Comparison of ENCODE assay signal across 11 cellular contexts in genomic region chr1:215824245-215824644, GRCh38.
DNase-seq lines count a peak whose midpoint lies in the region; ATAC-seq and TF ChIP-seq lines count a peak whose summit lies in the region.
"Had no signal": no experiment of that assay in that cellular context is flagged by ENCODE, and none has a peak within 500 bp of the region (broad histone marks: within the 10 kb centered on the region; RNA-seq: fewer than 3 reads in every experiment).

No MANE protein-coding gene starts in this region.

- no peak overlapping the region for H3K9ac ChIP-seq in endodermal cell (ENCODE audit: extremely low read depth, low read length, poor library complexity, severe bottlenecking)

- no peak overlapping the region for H3K4me2 ChIP-seq in osteoblast (ENCODE audit: insufficient read depth, low read length)

- H4K20me1 ChIP-seq in osteoblast (ENCODE audit: insufficient read depth, low read length) = no peaks in the 10 kb centered on the region

- H3K9me3 Mint-ChIP-seq in endodermal cell = no peaks in the 10 kb centered on the region

- H3K4me1 ChIP-seq in endodermal cell (ENCODE audit: control insufficient read depth, insufficient read depth, low read length) (no peaks in the 10 kb centered on the region), osteoblast (ENCODE audit: insufficient read depth, low read length) (no peaks in the 10 kb centered on the region), lower lobe of right lung (no peaks in the 10 kb centered on the region)
- H3K4me1 ChIP-seq: SJCRH30 had no signal

- H3K4me3 ChIP-seq in GM12865 (ENCODE audit: low read depth, low read length) = no peak overlapping the region
- no peak overlapping the region for H3K4me3 ChIP-seq in endodermal cell (ENCODE audit: low read length)
- no peak overlapping the region for H3K4me3 ChIP-seq in osteoblast (ENCODE audit: insufficient read depth, low read length)
- no peak overlapping the region for H3K4me3 ChIP-seq in lower lobe of right lung
- H3K4me3 ChIP-seq: SJCRH30 had no signal

- H3K27ac ChIP-seq in endodermal cell (ENCODE audit: low read depth, low read length) (no peak overlapping the region), osteoblast (ENCODE audit: low read depth, low read length) (no peak overlapping the region), lower lobe of right lung (no peak overlapping the region)
- H3K27ac ChIP-seq: epithelial cell of prostate, SJCRH30 had no signal

- no peak overlapping the region for H3K27ac Mint-ChIP-seq in endodermal cell
- H3K27ac Mint-ChIP-seq: activated CD8-positive, alpha-beta T cell treated with anti-CD3 and anti-CD28 coated beads for 36 hours had no signal

- intact Hi-C loops in lower lobe of right lung (cut with DNase I) = no loop called here

- H3K27me3 ChIP-seq in endodermal cell (ENCODE audit: control insufficient read depth, insufficient read depth, low read length, poor library complexity, severe bottlenecking) (no peaks in the 10 kb centered on the region), osteoblast (ENCODE audit: insufficient read depth, low read length) (no peaks in the 10 kb centered on the region), lower lobe of right lung (ENCODE audit: low read depth) (no peaks in the 10 kb centered on the region)
- H3K27me3 ChIP-seq: SJCRH30 had no signal

- H3K36me3 ChIP-seq in endodermal cell (ENCODE audit: control insufficient read depth, insufficient read depth, low read length) = no peaks in the 10 kb centered on the region
- no peaks in the 10 kb centered on the region for H3K36me3 ChIP-seq in osteoblast (ENCODE audit: insufficient read depth, low read length)
- H3K36me3 ChIP-seq in lower lobe of right lung = no peaks in the 10 kb centered on the region
- H3K36me3 ChIP-seq: SJCRH30 had no signal

- H3K4me3 Mint-ChIP-seq in endodermal cell = no peak overlapping the region
- H3K4me3 Mint-ChIP-seq: activated CD8-positive, alpha-beta T cell treated with anti-CD3 and anti-CD28 coated beads for 36 hours had no signal

- DNase-seq in GM12865 (ENCODE audit: low read depth) (peak; percentile 1), NCI-H2171 (lab: John Stamatoyannopoulos, UW) (peak; percentile 12), endodermal cell (peak; percentile 73), osteoblast (ENCODE audit: insufficient read length, low spot score, missing footprints) (no peak), amniotic stem cell (lab: John Stamatoyannopoulos, UW) (no peak), lower lobe of right lung (no peak), omental fat pad (ENCODE audit: low spot score) (no peak)
- DNase-seq: activated CD8-positive, alpha-beta T cell treated with anti-CD3 and anti-CD28 coated beads for 36 hours; NCI-H146 had no signal

- ATAC-seq in lower lobe of right lung (no peak), omental fat pad (ENCODE audit: low FRiP score) (no peak)
- ATAC-seq: activated CD8-positive, alpha-beta T cell treated with anti-CD3 and anti-CD28 coated beads for 36 hours had no signal

- H3K27me3 Mint-ChIP-seq in endodermal cell (ENCODE audit: insufficient read depth) = no peaks in the 10 kb centered on the region
- H3K27me3 Mint-ChIP-seq: activated CD8-positive, alpha-beta T cell treated with anti-CD3 and anti-CD28 coated beads for 36 hours had no signal

- H2AFZ ChIP-seq in osteoblast (ENCODE audit: low read length) = no peak overlapping the region

- H3K4me1 Mint-ChIP-seq in endodermal cell = no peaks in the 10 kb centered on the region

- no peaks in the 10 kb centered on the region for H3K79me2 ChIP-seq in osteoblast (ENCODE audit: insufficient read depth, low read length)

- H3K9me3 ChIP-seq in endodermal cell (ENCODE audit: control insufficient read depth, low read length) (no peaks in the 10 kb centered on the region), osteoblast (ENCODE audit: low read depth, low read length) (no peaks in the 10 kb centered on the region), lower lobe of right lung (no peaks in the 10 kb centered on the region)
- H3K9me3 ChIP-seq: SJCRH30 had no signal

- no peaks in the 10 kb centered on the region for H3K36me3 Mint-ChIP-seq in endodermal cell (ENCODE audit: low read depth)

- TF ChIP-seq CTCF in GM12865 (IDR thresholded peaks at IDR 0.05; ENCODE audit: insufficient read depth, low read depth, low read length, missing control alignments) (peak; percentile 17), endodermal cell (conservative IDR thresholded peaks at IDR 0.05) (peak; percentile 83), osteoblast (IDR thresholded peaks at IDR 0.05; ENCODE audit: extremely low read depth, low read depth, low read length) (peak; percentile 40), lower lobe of right lung (IDR thresholded peaks at IDR 0.05) (no peak), omental fat pad (IDR thresholded peaks at IDR 0.05) (no peak)

Comparison
In these comparisons a context has a peak if more than half of its experiments do, and no peak if none do; other contexts are left out.
1. DNase-seq: peak in GM12865 (single experiment), NCI-H2171 (single experiment) and endodermal cell (single experiment); none in osteoblast (single experiment), amniotic stem cell (single experiment), lower lobe of right lung (single experiment) and omental fat pad (single experiment).
2. CTCF ChIP-seq: peak in GM12865 (single experiment), endodermal cell (single experiment) and osteoblast (single experiment); none in lower lobe of right lung (single experiment) and omental fat pad (0 of 3).